In the genomic region with DNA sequence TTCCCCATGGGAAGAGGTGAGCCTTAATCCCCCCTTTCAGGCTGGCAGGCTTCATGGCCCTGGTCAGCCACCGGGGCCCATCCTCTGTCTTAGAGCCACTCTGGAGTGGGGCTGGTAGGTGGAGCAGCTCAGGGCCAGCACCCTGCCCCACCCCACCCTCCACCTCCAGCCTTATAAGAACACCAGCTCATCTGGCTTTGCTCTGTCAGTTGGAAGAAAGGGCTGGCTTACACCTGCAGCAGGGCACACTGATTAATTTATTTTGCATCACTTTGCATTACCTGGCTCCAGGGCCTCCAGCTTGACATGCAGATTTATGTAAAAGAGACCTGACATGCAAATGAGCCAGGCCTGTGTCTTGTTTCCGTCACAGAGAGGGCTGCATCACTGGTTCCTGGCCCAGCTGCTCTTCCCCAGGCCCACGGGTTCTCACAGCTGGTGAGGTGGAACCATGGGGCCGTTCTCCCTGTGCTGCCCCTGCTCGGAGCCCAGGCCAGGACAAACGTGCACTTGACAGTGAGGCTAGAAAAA, we compare ENCODE assay signal across 15 cellular contexts. TPM values are rescaled to one million over a fixed set of nuclear protein-coding genes. Genes with fewer than 3 reads are reported as not detected.
A peak's percentile ranks its signal among the peaks of the same experiment; 100 is the strongest.
DNase-seq lines count a peak whose midpoint lies in the region; ATAC-seq and TF ChIP-seq lines count a peak whose summit lies in the region.
"Had no signal": no experiment of that assay in that cellular context is flagged by ENCODE, and none has a peak within 500 bp of the region (broad histone marks: within the 10 kb centered on the region; RNA-seq: fewer than 3 reads in every experiment).

No MANE protein-coding gene starts in this region.

- H3K4me1 ChIP-seq in skeletal muscle tissue (ENCODE audit: control insufficient read depth in 3 of 3, insufficient read depth in 3 of 3, low read length in 3 of 3), result peaks cover 19 to 33% (median 31%) of the 10 kb centered on the region in 3 donors
- H3K4me1 ChIP-seq: HAP-1 had no signal

- peak overlapping the region; percentile 18; the same call in 1 of the 2 replicates for H3K27ac ChIP-seq in RWPE1
- peak overlapping the region; percentile 38 for H3K27ac ChIP-seq in skeletal muscle tissue (ENCODE audit: low read depth, low read length)

- TF ChIP-seq CTCF in RWPE1 (conservative IDR thresholded peaks at IDR 0.05; ENCODE audit: low read depth), result no peak

- intact Hi-C loops in left ventricle myocardium superior (cut with micrococcal nuclease), result no loop called here

- DNase-seq in RWPE1 (ENCODE audit: low spot score), result no peak
- DNase-seq in left ventricle myocardium superior, result no peak
- no peak for DNase-seq in NCI-H524 treated with DMSO at 0.1 percent for 48 hours (lab: John Stamatoyannopoulos, UW)
- DNase-seq: activated CD4-positive, alpha-beta memory T cell treated with anti-CD3 and anti-CD28 coated beads for 36 hours; activated naive CD8-positive, alpha-beta T cell treated with anti-CD3 and anti-CD28 coated beads for 36 hours; DMS79; erythroblast; NCI-H187 treated with DMSO at 0.1 percent for 48 hours; stimulated activated naive CD4-positive, alpha-beta T cell treated with Interleukin-2 at 50 U/mL for 16 hours had no signal

- CTCF ChIA-PET in RWPE1 (lab: Yijun Ruan, JAX), result no interaction called here

- ATAC-seq in HG03354 (IDR thresholded peaks at IDR 0.05; ENCODE audit: poor library complexity, severe bottlenecking, unreplicated experiment), result peak; percentile 82
- peak; percentile 17 for ATAC-seq in left ventricle myocardium superior
- no peak for ATAC-seq in GM19351 (IDR thresholded peaks at IDR 0.05; ENCODE audit: unreplicated experiment)
- no peak for ATAC-seq in GM19328 (IDR thresholded peaks at IDR 0.05; ENCODE audit: unreplicated experiment)
- no peak for ATAC-seq in HG02884 (IDR thresholded peaks at IDR 0.05; ENCODE audit: unreplicated experiment)

- POLR2A ChIA-PET in RWPE1 (lab: Yijun Ruan, JAX; ENCODE audit: low non-redundant PET), result no interaction called here

- no peaks in the 10 kb centered on the region for H3K9me3 ChIP-seq in skeletal muscle tissue (ENCODE audit: control insufficient read depth in 3 of 3, low read length in 3 of 3)
- H3K9me3 ChIP-seq: HAP-1 had no signal

- no peaks in the 10 kb centered on the region for H3K27me3 ChIP-seq in skeletal muscle tissue (ENCODE audit: control insufficient read depth in 3 of 3, insufficient read depth in 3 of 3, low read length in 3 of 3)

- peak overlapping the region in 2 of 3 donors; percentile 26 to 69 for H3K9ac ChIP-seq in skeletal muscle tissue (ENCODE audit: low read depth in 1 of 3, low read length in 3 of 3)

- no peak overlapping the region for H3K4me3 ChIP-seq in skeletal muscle tissue (ENCODE audit: low read length in 3 of 3)
- H3K4me3 ChIP-seq: HAP-1 had no signal

- H3K36me3 ChIP-seq in skeletal muscle tissue (ENCODE audit: control insufficient read depth in 3 of 3, insufficient read depth in 3 of 3, low read length in 3 of 3), result no peaks in the 10 kb centered on the region
- H3K36me3 ChIP-seq: HAP-1 had no signal

RNA-seq across cellular contexts. Expression of a gene that starts 44.4 kb away (rescaled TPM):
- total RNA-seq in left ventricle myocardium superior (27.4 TPM), skeletal muscle tissue (36.0 TPM)

RNA-seq across cellular contexts. Expression of a gene that starts 55.8 kb away (rescaled TPM):
- total RNA-seq in left ventricle myocardium superior (60.1 TPM), skeletal muscle tissue (316 TPM)

Comparison
In these comparisons a context has a peak if more than half of its experiments do, and no peak if none do; other contexts are left out.
1. ATAC-seq: peak in HG03354 (single experiment) and left ventricle myocardium superior (single experiment); none in GM19351 (single experiment), GM19328 (single experiment) and HG02884 (single experiment).